2 cellular contexts compared by ENCODE assay signal in genomic region chr2:217431577-217432269, GRCh38.
TF ChIP-seq lines count a peak whose summit lies in the region.

No MANE protein-coding gene starts in this region.

TF ChIP-seq in IMR-90, 13 proteins besides CTCF, POLR2A, EP300 and RAD21:
- TF ChIP-seq NFE2L2 (IDR thresholded peaks at IDR 0.05; ENCODE audit: low read depth, low read length) (peak; percentile 99), RCOR1 (IDR thresholded peaks at IDR 0.05; ENCODE audit: insufficient replicate concordance, low read length) (no peak), CEBPB (IDR thresholded peaks at IDR 0.05; ENCODE audit: low read depth, low read length) (no peak), BHLHE40 (IDR thresholded peaks at IDR 0.05; ENCODE audit: low read depth, low read length) (no peak), MAFK (IDR thresholded peaks at IDR 0.05; ENCODE audit: low read depth, low read length) (peak; percentile 89)

TF ChIP-seq in SK-N-SH, 30 proteins besides CTCF, POLR2A, EP300 and RAD21:
- TF ChIP-seq FOXJ3 (CRISPR knock-in tag; IDR thresholded peaks at IDR 0.05) (no peak), ELF1 (IDR thresholded peaks at IDR 0.05) (no peak), USF1 (IDR thresholded peaks at IDR 0.05; ENCODE audit: borderline replicate concordance, low read depth) (no peak), MEF2A (IDR thresholded peaks at IDR 0.05; ENCODE audit: borderline replicate concordance, low read depth) (no peak), RFX5 (IDR thresholded peaks at IDR 0.05; ENCODE audit: low read length) (no peak), USF2 (IDR thresholded peaks at IDR 0.05; ENCODE audit: borderline replicate concordance, low read depth, low read length) (no peak), SIN3A (IDR thresholded peaks at IDR 0.05; ENCODE audit: borderline replicate concordance, low read depth, low read length) (no peak), IRF3 (IDR thresholded peaks at IDR 0.05; ENCODE audit: low read depth, low read length) (no peak)
